ENCODE assay signal across 9 cellular contexts in genomic region chr10:11701451-11702095, GRCh38.
"Had no signal": no experiment of that assay in that cellular context is flagged by ENCODE, and none has a peak within 500 bp of the region (broad histone marks: within the 10 kb centered on the region; RNA-seq: fewer than 3 reads in every experiment).

No MANE protein-coding gene starts in this region.

- FAIRE-seq: H1, H54, HTR-8/SVneo had no signal

- H3K9me3 Mint-ChIP-seq: GM23338, HFFc6 had no signal

- H3K4me2 ChIP-seq: GM23338 had no signal

- DNase-seq: H9, HCEC 1CT, HFFc6, IMR-90, KBM-7 had no signal

- ATAC-seq: GM23338 had no signal

- H3K4me1 Mint-ChIP-seq: GM23338 had no signal

- H3K27ac Mint-ChIP-seq: GM23338, H9, HFFc6 had no signal

- H2AFZ ChIP-seq: GM23338 had no signal

- H3K4me3 Mint-ChIP-seq: GM23338, H9, HFFc6 had no signal

- H3K4me3 ChIP-seq: GM23338 had no signal
